ENCODE assay signal across 13 cellular contexts in the genomic region with DNA sequence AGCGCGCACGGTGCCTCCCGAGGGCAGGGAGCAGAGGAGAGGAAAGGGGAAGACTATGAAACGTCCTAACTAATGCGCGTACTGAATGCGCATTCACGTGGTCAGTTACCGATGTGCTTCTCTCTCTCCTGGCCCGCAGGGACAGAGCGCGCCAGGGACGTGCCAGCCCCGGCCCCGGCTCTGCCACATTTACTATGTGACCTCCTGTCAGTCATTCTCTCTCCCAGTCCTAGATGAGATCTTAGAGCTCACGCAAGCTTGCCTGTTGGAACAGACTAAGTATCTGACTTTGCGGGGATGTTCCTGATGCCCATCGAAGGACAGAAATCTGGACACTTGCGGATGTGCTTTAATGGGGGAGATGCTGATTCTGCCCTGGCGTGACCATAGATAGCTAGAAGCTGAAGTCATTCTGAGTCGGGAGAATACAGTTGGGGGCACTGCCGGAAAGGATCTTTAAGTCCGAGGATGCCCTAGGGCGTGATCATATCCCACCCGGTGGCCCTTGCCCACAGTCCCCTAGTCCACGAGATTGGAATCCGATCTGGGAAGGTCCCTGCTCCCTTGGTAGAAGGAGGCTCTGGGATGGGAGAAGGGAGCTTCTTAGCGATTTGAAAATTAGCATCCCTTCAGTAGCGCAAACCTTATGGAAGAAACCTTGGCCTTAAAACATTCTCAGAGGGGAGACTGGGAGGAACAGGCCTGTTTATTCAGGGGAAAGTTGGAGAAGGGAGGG. TPM values are rescaled to one million over a fixed set of nuclear protein-coding genes. Genes with fewer than 3 reads are reported as not detected.
DNase-seq lines count a peak whose midpoint lies in the region; ATAC-seq and TF ChIP-seq lines count a peak whose summit lies in the region.
"Had no signal": no experiment of that assay in that cellular context is flagged by ENCODE, and none has a peak within 500 bp of the region (broad histone marks: within the 10 kb centered on the region; RNA-seq: fewer than 3 reads in every experiment).

No MANE protein-coding gene starts in this region.

- H3K36me3 Mint-ChIP-seq in IgD-negative memory B cell (no peaks in the 10 kb centered on the region), endodermal cell (ENCODE audit: low read depth) (no peaks in the 10 kb centered on the region), progenitor cell of endocrine pancreas (ENCODE audit: insufficient read depth) (no peaks in the 10 kb centered on the region)

- H3K4me1 ChIP-seq in ES-I3 (ENCODE audit: insufficient read depth, low read length) (peaks cover 10% of the 10 kb centered on the region; the same call in 1 of the 2 replicates), endodermal cell (ENCODE audit: control insufficient read depth, insufficient read depth, low read length) (peaks cover 7% of the 10 kb centered on the region), breast epithelium (no peaks in the 10 kb centered on the region)

- H3K27me3 ChIP-seq in endodermal cell (ENCODE audit: control insufficient read depth, insufficient read depth, low read length, poor library complexity, severe bottlenecking) (peaks cover 94% of the 10 kb centered on the region), breast epithelium (peaks cover 0 to 69% of the 10 kb centered on the region in 2 donors)

- intact Hi-C loops in breast epithelium (cut with DNase I; ENCODE audit: low total_unique reads): loop anchor here (10.0 kb wide), 1 partner anchor 931 kb away; no protein-coding TSS in a partner anchor

- peak overlapping the region; percentile 96 to 100 (median 97) for H3K27ac Mint-ChIP-seq in IgD-negative memory B cell
- no peak overlapping the region for H3K27ac Mint-ChIP-seq in endodermal cell
- no peak overlapping the region for H3K27ac Mint-ChIP-seq in progenitor cell of endocrine pancreas
- H3K27ac Mint-ChIP-seq: T-helper 2 cell treated with Interferon-gamma antibody and Interleukin-4, amounts not matched to agents 5 μg/mL and 100 μg/mL, for 36 hours had no signal

- H3K4me3 Mint-ChIP-seq in IgD-negative memory B cell: peak overlapping the region; percentile 60 to 99 (median 94)
- peak overlapping the region; percentile 68 for H3K4me3 Mint-ChIP-seq in endodermal cell
- peak overlapping the region; percentile 59 for H3K4me3 Mint-ChIP-seq in progenitor cell of endocrine pancreas (ENCODE audit: low read depth)

- H3K9me3 ChIP-seq in ES-I3 (ENCODE audit: control insufficient read depth, insufficient read depth, low read length) (no peaks in the 10 kb centered on the region), endodermal cell (ENCODE audit: control insufficient read depth, low read length) (no peaks in the 10 kb centered on the region), breast epithelium (no peaks in the 10 kb centered on the region)
- H3K9me3 ChIP-seq: gastrocnemius medialis had no signal

- 7 to 13% methylated on average over 29 to 30 of the region's 30 CpGs for WGBS in endodermal cell (ENCODE audit: insufficient coverage in 1 of 2, insufficient read length in 1 of 2), 2 experiments

- H3K9ac ChIP-seq in ES-I3 (ENCODE audit: low read depth, low read length) (peak overlapping the region; percentile 59; the same call in 1 of the 2 replicates), endodermal cell (ENCODE audit: extremely low read depth, low read length, poor library complexity, severe bottlenecking) (no peak overlapping the region)

- H3K36me3 ChIP-seq in ES-I3 (ENCODE audit: insufficient read depth, low read length) (no peaks in the 10 kb centered on the region), endodermal cell (ENCODE audit: control insufficient read depth, insufficient read depth, low read length) (no peaks in the 10 kb centered on the region), breast epithelium (no peaks in the 10 kb centered on the region)
- H3K36me3 ChIP-seq: gastrocnemius medialis had no signal

- no peak for TF ChIP-seq POLR2A in breast epithelium (IDR thresholded peaks at IDR 0.05)

- H3K4me3 ChIP-seq in endodermal cell (ENCODE audit: low read length) (peak overlapping the region; percentile 59), breast epithelium (no peak overlapping the region)

- TF ChIP-seq CTCF in endodermal cell (conservative IDR thresholded peaks at IDR 0.05): no peak
- TF ChIP-seq CTCF in progenitor cell of endocrine pancreas (IDR thresholded peaks at IDR 0.05; ENCODE audit: unreplicated experiment): no peak
- TF ChIP-seq CTCF in breast epithelium (IDR thresholded peaks at IDR 0.05): no peak

- H3K27me3 Mint-ChIP-seq in IgD-negative memory B cell (no peaks in the 10 kb centered on the region), endodermal cell (ENCODE audit: insufficient read depth) (peaks cover 90% of the 10 kb centered on the region), progenitor cell of endocrine pancreas (peaks cover 79% of the 10 kb centered on the region)

- H3K4me1 Mint-ChIP-seq in IgD-negative memory B cell (peaks cover 38 to 41% (median 38%) of the 10 kb centered on the region in 3 donors), endodermal cell (peaks cover 25% of the 10 kb centered on the region), progenitor cell of endocrine pancreas (ENCODE audit: low read depth) (peaks cover 19% of the 10 kb centered on the region)

- H3K9me3 Mint-ChIP-seq in IgD-negative memory B cell (no peaks in the 10 kb centered on the region), endodermal cell (no peaks in the 10 kb centered on the region), progenitor cell of endocrine pancreas (ENCODE audit: low read depth) (no peaks in the 10 kb centered on the region)
- H3K9me3 Mint-ChIP-seq: T-helper 2 cell treated with Interferon-gamma antibody and Interleukin-4, amounts not matched to agents 5 μg/mL and 100 μg/mL, for 36 hours had no signal

- ATAC-seq in GM21786 (IDR thresholded peaks at IDR 0.05; ENCODE audit: unreplicated experiment) (no peak), GM21390 (IDR thresholded peaks at IDR 0.05; ENCODE audit: unreplicated experiment) (no peak)

- H3K27ac ChIP-seq in endodermal cell (ENCODE audit: low read depth, low read length) (no peak overlapping the region), breast epithelium (peak overlapping the region in 1 of 2 donors; percentile 58)
- H3K27ac ChIP-seq: HL-60 had no signal

- DNase-seq in endodermal cell: peak; percentile 79
- no peak for DNase-seq in progenitor cell of endocrine pancreas (ENCODE audit: low spot score, unreplicated experiment)
- no peak for DNase-seq in breast epithelium (ENCODE audit: low spot score in 2 of 2)
- DNase-seq in NCI-H2171 (lab: John Stamatoyannopoulos, UW): no peak
- DNase-seq: DMS79 treated with DMSO at 0.1 percent for 48 hours, gastrocnemius medialis, NCI-H1436 had no signal

RNA-seq across cellular contexts. Expression of a gene that starts 5.8 kb away (rescaled TPM):
- 47.0 TPM for polyA plus RNA-seq in IgD-negative memory B cell
- under 1 TPM in 1 of 2 donors, not detected in 1; 0.24 TPM for total RNA-seq in endodermal cell
- 8.6 TPM for polyA plus RNA-seq in endodermal cell (2013, experiment 1 of 2)
- 7.0 TPM for polyA plus RNA-seq in endodermal cell (2013, experiment 2 of 2)
- total RNA-seq in progenitor cell of endocrine pancreas: 0.38 and 0.67 TPM in 2 replicates
- 10 to 100 TPM; 15.2 to 89.0 (median 40.3) TPM for total RNA-seq in breast epithelium

Comparison
In these comparisons a context has a peak if more than half of its experiments do, and no peak if none do; other contexts are left out.
1. H3K27ac Mint-ChIP-seq: peak in IgD-negative memory B cell (3 of 3); none in endodermal cell (single experiment) and progenitor cell of endocrine pancreas (single experiment).
2. Peak in every context shown above with its lines, with median percentiles within 50 percentile points of each other: H3K4me3 Mint-ChIP-seq.